ENCODE assay signal across 8 cellular contexts in genomic region chr11:125062931-125063428, GRCh38. TPM values are rescaled to one million over a fixed set of nuclear protein-coding genes. Genes with fewer than 3 reads are reported as not detected.
DNase-seq lines count a peak whose midpoint lies in the region; ATAC-seq and TF ChIP-seq lines count a peak whose summit lies in the region.

TSS of gene SLC37A2 (plus strand) at chr11:125063305. CDS start at chr11:125063368, 63 bp downstream.

- no peak within 1 kb of the TSS for H3K27ac ChIP-seq in neural cell (ENCODE audit: low read length)
- peak within 1 kb of the TSS in 2 of 3 donors; percentile 20 to 36 for H3K27ac ChIP-seq in thyroid gland

- H3K4me1 ChIP-seq in thyroid gland: peaks cover 8 to 9% of the 10 kb centered on the region in 2 donors

- no peak within 1 kb of the TSS for H2AFZ ChIP-seq in neural cell (ENCODE audit: low read depth, low read length)

- H3K9me3 ChIP-seq in neural cell (ENCODE audit: low read length) (no peaks in the 10 kb centered on the region), thyroid gland (no peaks in the 10 kb centered on the region)

- H3K9me2 ChIP-seq in neural cell (ENCODE audit: insufficient read depth, low read length): no peaks in the 10 kb centered on the region

- no peaks in the 10 kb centered on the region for H3K79me2 ChIP-seq in neural cell (replicated peaks; ENCODE audit: insufficient read depth, low read length)

- peak within 1 kb of the TSS; percentile 26 for H3K9ac ChIP-seq in neural cell (ENCODE audit: low read length)

- H3K27me3 ChIP-seq in neural cell (ENCODE audit: insufficient read depth, low read depth, low read length): peaks cover 55% of the 10 kb centered on the region
- H3K27me3 ChIP-seq in thyroid gland: no peaks in the 10 kb centered on the region

- no peaks in the 10 kb centered on the region for H3F3A ChIP-seq in neural cell (ENCODE audit: insufficient read depth, low read length, poor library complexity, severe bottlenecking)

- H3K27me3 Mint-ChIP-seq in activated T-cell treated with anti-CD3 and anti-CD28 coated beads, Interleukin-2, amount 50 U/mL, for 24 hours: peaks cover 49% of the 10 kb centered on the region

- no peak for TF ChIP-seq EP300 in neural cell (conservative IDR thresholded peaks at IDR 0.05; ENCODE audit: poor library complexity, severe bottlenecking)

- peak; percentile 90 for ATAC-seq in HG02678 (IDR thresholded peaks at IDR 0.05; ENCODE audit: unreplicated experiment)

- intact Hi-C loops in thyroid gland (cut with DNase I): no loop called here

- peak within 1 kb of the TSS; percentile 52 for H3K27ac Mint-ChIP-seq in activated T-cell treated with anti-CD3 and anti-CD28 coated beads, Interleukin-2, amount 50 U/mL, for 24 hours

- TF ChIP-seq POLR2A in thyroid gland (IDR thresholded peaks at IDR 0.05): peak in 1 of 2 donors; percentile 49

- H3K4me3 ChIP-seq in neural cell (ENCODE audit: low read length) (peak within 1 kb of the TSS; percentile 66), thyroid gland (replicated peaks in 1 of 3) (peak within 1 kb of the TSS; percentile 19 to 72 (median 56))

- H3K36me3 Mint-ChIP-seq in activated T-cell treated with anti-CD3 and anti-CD28 coated beads, Interleukin-2, amount 50 U/mL, for 24 hours (ENCODE audit: low read depth): no peaks in the 10 kb centered on the region

- H3K9me3 Mint-ChIP-seq in activated T-cell treated with anti-CD3 and anti-CD28 coated beads, Interleukin-2, amount 50 U/mL, for 24 hours: no peaks in the 10 kb centered on the region

- TF ChIP-seq CTCF in neural cell (IDR thresholded peaks at IDR 0.05; ENCODE audit: poor library complexity, severe bottlenecking) (peak; percentile 22), thyroid gland (IDR thresholded peaks at IDR 0.05) (peak in 2 of 6 experiments; percentile 27 to 33)

- H3K36me3 ChIP-seq in neural cell (ENCODE audit: insufficient read depth, low read length): no peaks in the 10 kb centered on the region
- no peaks in the 10 kb centered on the region for H3K36me3 ChIP-seq in thyroid gland

- H4K20me1 ChIP-seq in neural cell (ENCODE audit: insufficient read depth): no peaks in the 10 kb centered on the region

- peak; percentile 75 for DNase-seq in activated effector memory CD4-positive, alpha-beta T cell treated with anti-CD3 and anti-CD28 coated beads, Interleukin-2, amount 50 U/mL, for 16 hours
- no peak for DNase-seq in activated effector memory CD4-positive, alpha-beta T cell treated with Interleukin-2 at 50 U/mL for 16 hours
- DNase-seq in NCI-H1930 (lab: John Stamatoyannopoulos, UW): peak; percentile 13 to 33
- DNase-seq in activated T-cell treated with anti-CD3 and anti-CD28 coated beads, Interleukin-2, amount 50 U/mL, for 24 hours: peak; percentile 55
- DNase-seq in foreskin melanocyte: peak; percentile 37
- peak; percentile 68 to 69 for DNase-seq in thyroid gland

- H3K4me3 Mint-ChIP-seq in activated T-cell treated with anti-CD3 and anti-CD28 coated beads, Interleukin-2, amount 50 U/mL, for 24 hours: peak within 1 kb of the TSS; percentile 75

- 0% methylated on average over 9 of the region's 46 CpGs; no CpG with 5 or more reads in 1 of the 2 donors for WGBS in thyroid gland, 2 donors

- no peak for TF ChIP-seq RAD21 in neural cell (conservative IDR thresholded peaks at IDR 0.05)

- no peak within 1 kb of the TSS for H3K4me2 ChIP-seq in neural cell (ENCODE audit: low read length)

- peaks cover 15% of the 10 kb centered on the region for H3K4me1 Mint-ChIP-seq in activated T-cell treated with anti-CD3 and anti-CD28 coated beads, Interleukin-2, amount 50 U/mL, for 24 hours (ENCODE audit: low read depth)

TF ChIP-seq in neural cell, 6 proteins besides CTCF, POLR2A, EP300 and RAD21:
- TF ChIP-seq EZH2 (IDR thresholded peaks at IDR 0.05; ENCODE audit: borderline replicate concordance, insufficient read depth, low read length, poor library complexity, severe bottlenecking) (no peak), MXI1 (conservative IDR thresholded peaks at IDR 0.05; ENCODE audit: poor library complexity, severe bottlenecking) (peak; percentile 34), SMC3 (conservative IDR thresholded peaks at IDR 0.05; ENCODE audit: poor library complexity) (no peak)

RNA-seq across cellular contexts. Expression of gene SLC37A2, which starts in this region (rescaled TPM):
- polyA plus RNA-seq in neural cell: 0.12 and 0.14 TPM in 2 replicates
- polyA minus RNA-seq in neural cell: 0.24 and 0.46 TPM in 2 replicates
- total RNA-seq in thyroid gland: 1 to 10 TPM; 2.1 to 3.6 (median 3.4) TPM
